Comparison of ENCODE assay signal across 1 cellular context in the genomic region with DNA sequence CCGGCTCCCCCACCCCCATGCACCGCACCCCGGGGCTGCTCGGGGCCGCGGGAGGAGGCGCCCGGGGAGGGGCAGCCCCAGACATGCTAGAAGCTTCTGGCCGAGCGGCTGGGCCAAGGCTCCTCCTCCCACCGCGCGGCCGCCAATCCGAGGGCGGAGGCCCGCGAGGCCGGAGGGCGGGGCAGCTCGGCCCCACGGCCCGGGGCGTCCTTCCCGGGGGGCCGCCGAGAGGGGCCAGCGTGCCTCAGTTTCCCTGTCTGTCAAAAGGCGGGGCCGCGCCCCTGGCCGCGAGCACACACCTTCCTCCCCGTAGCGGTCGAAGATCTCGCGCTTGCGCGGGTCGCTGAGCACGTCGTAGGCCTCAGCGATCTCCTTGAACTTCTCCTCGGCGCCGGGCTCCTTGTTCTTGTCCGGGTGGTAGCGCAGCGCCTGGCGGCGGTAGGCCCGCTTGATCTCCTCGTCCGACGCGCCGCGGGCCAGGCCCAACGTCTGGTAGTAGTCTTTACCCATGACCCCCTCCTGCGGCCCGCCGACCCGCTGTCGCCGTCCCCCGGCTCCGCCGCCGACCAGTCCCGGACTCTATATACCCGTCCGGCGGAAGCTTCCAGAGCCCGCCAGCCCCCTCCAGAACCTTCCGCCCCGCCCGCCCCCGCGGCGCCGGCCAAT.
A peak's percentile ranks its signal among the peaks of the same experiment; 100 is the strongest.
TF ChIP-seq lines count a peak whose summit lies in the region.

A gene (minus strand): TSS at position 558 of the 666 bp plus-strand sequence. CDS start 48 bp downstream, at position 510.

TF ChIP-seq in HepG2, 621 proteins besides CTCF, POLR2A, EP300 and RAD21 (continued from another document and continues in another):
- TF ChIP-seq, protein P1, sequence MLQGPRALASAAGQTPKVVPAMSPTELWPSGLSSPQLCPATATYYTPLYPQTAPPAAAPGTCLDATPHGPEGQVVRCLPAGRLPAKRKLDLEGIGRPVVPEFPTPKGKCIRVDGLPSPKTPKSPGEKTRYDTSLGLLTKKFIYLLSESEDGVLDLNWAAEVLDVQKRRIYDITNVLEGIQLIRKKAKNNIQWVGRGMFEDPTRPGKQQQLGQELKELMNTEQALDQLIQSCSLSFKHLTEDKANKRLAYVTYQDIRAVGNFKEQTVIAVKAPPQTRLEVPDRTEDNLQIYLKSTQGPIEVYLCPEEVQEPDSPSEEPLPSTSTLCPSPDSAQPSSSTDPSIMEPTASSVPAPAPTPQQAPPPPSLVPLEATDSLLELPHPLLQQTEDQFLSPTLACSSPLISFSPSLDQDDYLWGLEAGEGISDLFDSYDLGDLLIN (CRISPR knock-in tag; IDR thresholded peaks at IDR 0.05; ENCODE audit: borderline replicate concordance): peak; percentile 21; the same call in 1 of the 2 replicates
- TF ChIP-seq CBX5 (CRISPR knock-in tag; IDR thresholded peaks at IDR 0.05; ENCODE audit: borderline replicate concordance): peak; percentile 59; the same call in 1 of the 2 replicates
- TF ChIP-seq, protein P2, sequence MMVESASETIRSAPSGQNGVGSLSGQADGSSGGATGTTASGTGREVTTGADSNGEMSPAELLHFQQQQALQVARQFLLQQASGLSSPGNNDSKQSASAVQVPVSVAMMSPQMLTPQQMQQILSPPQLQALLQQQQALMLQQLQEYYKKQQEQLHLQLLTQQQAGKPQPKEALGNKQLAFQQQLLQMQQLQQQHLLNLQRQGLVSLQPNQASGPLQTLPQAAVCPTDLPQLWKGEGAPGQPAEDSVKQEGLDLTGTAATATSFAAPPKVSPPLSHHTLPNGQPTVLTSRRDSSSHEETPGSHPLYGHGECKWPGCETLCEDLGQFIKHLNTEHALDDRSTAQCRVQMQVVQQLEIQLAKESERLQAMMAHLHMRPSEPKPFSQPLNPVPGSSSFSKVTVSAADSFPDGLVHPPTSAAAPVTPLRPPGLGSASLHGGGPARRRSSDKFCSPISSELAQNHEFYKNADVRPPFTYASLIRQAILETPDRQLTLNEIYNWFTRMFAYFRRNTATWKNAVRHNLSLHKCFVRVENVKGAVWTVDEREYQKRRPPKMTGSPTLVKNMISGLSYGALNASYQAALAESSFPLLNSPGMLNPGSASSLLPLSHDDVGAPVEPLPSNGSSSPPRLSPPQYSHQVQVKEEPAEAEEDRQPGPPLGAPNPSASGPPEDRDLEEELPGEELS (CRISPR knock-in tag; IDR thresholded peaks at IDR 0.05): peak; percentile 46
- TF ChIP-seq, protein P3, sequence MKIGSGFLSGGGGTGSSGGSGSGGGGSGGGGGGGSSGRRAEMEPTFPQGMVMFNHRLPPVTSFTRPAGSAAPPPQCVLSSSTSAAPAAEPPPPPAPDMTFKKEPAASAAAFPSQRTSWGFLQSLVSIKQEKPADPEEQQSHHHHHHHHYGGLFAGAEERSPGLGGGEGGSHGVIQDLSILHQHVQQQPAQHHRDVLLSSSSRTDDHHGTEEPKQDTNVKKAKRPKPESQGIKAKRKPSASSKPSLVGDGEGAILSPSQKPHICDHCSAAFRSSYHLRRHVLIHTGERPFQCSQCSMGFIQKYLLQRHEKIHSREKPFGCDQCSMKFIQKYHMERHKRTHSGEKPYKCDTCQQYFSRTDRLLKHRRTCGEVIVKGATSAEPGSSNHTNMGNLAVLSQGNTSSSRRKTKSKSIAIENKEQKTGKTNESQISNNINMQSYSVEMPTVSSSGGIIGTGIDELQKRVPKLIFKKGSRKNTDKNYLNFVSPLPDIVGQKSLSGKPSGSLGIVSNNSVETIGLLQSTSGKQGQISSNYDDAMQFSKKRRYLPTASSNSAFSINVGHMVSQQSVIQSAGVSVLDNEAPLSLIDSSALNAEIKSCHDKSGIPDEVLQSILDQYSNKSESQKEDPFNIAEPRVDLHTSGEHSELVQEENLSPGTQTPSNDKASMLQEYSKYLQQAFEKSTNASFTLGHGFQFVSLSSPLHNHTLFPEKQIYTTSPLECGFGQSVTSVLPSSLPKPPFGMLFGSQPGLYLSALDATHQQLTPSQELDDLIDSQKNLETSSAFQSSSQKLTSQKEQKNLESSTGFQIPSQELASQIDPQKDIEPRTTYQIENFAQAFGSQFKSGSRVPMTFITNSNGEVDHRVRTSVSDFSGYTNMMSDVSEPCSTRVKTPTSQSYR (CRISPR knock-in tag; IDR thresholded peaks at IDR 0.05; ENCODE audit: borderline replicate concordance): no peak; the same call in none of the 2 replicates
- TF ChIP-seq, protein P4, sequence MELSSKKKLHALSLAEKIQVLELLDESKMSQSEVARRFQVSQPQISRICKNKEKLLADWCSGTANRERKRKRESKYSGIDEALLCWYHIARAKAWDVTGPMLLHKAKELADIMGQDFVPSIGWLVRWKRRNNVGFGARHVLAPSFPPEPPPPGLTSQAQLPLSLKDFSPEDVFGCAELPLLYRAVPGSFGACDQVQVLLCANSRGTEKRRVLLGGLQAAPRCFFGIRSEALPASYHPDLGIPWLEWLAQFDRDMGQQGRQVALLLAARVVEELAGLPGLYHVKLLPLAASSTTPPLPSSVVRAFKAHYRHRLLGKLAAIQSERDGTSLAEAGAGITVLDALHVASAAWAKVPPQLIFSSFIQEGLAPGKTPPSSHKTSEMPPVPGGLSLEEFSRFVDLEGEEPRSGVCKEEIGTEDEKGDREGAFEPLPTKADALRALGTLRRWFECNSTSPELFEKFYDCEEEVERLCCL (CRISPR knock-in tag; IDR thresholded peaks at IDR 0.05; ENCODE audit: borderline replicate concordance): no peak
- TF ChIP-seq MATR3 (CRISPR knock-in tag; IDR thresholded peaks at IDR 0.05): no peak
- TF ChIP-seq, protein P5, sequence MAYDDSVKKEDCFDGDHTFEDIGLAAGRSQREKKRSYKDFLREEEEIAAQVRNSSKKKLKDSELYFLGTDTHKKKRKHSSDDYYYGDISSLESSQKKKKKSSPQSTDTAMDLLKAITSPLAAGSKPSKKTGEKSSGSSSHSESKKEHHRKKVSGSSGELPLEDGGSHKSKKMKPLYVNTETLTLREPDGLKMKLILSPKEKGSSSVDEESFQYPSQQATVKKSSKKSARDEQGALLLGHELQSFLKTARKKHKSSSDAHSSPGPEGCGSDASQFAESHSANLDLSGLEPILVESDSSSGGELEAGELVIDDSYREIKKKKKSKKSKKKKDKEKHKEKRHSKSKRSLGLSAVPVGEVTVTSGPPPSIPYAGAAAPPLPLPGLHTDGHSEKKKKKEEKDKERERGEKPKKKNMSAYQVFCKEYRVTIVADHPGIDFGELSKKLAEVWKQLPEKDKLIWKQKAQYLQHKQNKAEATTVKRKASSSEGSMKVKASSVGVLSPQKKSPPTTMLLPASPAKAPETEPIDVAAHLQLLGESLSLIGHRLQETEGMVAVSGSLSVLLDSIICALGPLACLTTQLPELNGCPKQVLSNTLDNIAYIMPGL (CRISPR knock-in tag; IDR thresholded peaks at IDR 0.05; ENCODE audit: borderline replicate concordance in 1 of 2, low read depth in 1 of 2): peak; percentile 39 to 69; a peak in 2 of 4 replicates
- TF ChIP-seq ZNF7 (CRISPR knock-in tag; IDR thresholded peaks at IDR 0.05): peak; percentile 19; the same call in 1 of the 2 replicates
- TF ChIP-seq PRPF4 (IDR thresholded peaks at IDR 0.05; ENCODE audit: low read depth, low read length, poor library complexity, severe bottlenecking): no peak
- no peak for TF ChIP-seq ZNF724P (CRISPR knock-in tag; IDR thresholded peaks at IDR 0.05; ENCODE audit: borderline replicate concordance)
- TF ChIP-seq ZNF75D (CRISPR knock-in tag; IDR thresholded peaks at IDR 0.05; ENCODE audit: borderline replicate concordance): no peak
- TF ChIP-seq PHF8 (CRISPR knock-in tag; IDR thresholded peaks at IDR 0.05): peak; percentile 86
- no peak for TF ChIP-seq GABPA (IDR thresholded peaks at IDR 0.05; ENCODE audit: low read depth, low read length)
- peak; percentile 27 for TF ChIP-seq GABPA (CRISPR knock-in tag; IDR thresholded peaks at IDR 0.05; ENCODE audit: low read depth)
- no peak for TF ChIP-seq PLRG1 (conservative IDR thresholded peaks at IDR 0.05)
- TF ChIP-seq, protein P6, sequence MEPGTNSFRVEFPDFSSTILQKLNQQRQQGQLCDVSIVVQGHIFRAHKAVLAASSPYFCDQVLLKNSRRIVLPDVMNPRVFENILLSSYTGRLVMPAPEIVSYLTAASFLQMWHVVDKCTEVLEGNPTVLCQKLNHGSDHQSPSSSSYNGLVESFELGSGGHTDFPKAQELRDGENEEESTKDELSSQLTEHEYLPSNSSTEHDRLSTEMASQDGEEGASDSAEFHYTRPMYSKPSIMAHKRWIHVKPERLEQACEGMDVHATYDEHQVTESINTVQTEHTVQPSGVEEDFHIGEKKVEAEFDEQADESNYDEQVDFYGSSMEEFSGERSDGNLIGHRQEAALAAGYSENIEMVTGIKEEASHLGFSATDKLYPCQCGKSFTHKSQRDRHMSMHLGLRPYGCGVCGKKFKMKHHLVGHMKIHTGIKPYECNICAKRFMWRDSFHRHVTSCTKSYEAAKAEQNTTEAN (CRISPR knock-in tag; conservative IDR thresholded peaks at IDR 0.05): no peak
- TF ChIP-seq, protein P7, sequence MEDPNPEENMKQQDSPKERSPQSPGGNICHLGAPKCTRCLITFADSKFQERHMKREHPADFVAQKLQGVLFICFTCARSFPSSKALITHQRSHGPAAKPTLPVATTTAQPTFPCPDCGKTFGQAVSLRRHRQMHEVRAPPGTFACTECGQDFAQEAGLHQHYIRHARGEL (CRISPR knock-in tag; IDR thresholded peaks at IDR 0.05): no peak
- TF ChIP-seq KAT2B (IDR thresholded peaks at IDR 0.05; ENCODE audit: borderline replicate concordance, low read depth, low read length): no peak
- TF ChIP-seq NKX3-1 (CRISPR knock-in tag; IDR thresholded peaks at IDR 0.05): peak; percentile 82
- TF ChIP-seq TEAD2 (CRISPR knock-in tag; IDR thresholded peaks at IDR 0.05): no peak
- TF ChIP-seq, protein P8, sequence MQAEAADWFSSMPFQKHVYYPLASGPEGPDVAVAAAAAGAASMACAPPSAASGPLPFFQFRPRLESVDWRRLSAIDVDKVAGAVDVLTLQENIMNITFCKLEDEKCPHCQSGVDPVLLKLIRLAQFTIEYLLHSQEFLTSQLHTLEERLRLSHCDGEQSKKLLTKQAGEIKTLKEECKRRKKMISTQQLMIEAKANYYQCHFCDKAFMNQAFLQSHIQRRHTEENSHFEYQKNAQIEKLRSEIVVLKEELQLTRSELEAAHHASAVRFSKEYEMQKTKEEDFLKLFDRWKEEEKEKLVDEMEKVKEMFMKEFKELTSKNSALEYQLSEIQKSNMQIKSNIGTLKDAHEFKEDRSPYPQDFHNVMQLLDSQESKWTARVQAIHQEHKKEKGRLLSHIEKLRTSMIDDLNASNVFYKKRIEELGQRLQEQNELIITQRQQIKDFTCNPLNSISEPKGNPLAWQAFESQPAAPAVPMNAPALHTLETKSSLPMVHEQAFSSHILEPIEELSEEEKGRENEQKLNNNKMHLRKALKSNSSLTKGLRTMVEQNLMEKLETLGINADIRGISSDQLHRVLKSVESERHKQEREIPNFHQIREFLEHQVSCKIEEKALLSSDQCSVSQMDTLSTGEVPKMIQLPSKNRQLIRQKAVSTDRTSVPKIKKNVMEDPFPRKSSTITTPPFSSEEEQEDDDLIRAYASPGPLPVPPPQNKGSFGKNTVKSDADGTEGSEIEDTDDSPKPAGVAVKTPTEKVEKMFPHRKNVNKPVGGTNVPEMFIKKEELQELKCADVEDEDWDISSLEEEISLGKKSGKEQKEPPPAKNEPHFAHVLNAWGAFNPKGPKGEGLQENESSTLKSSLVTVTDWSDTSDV (CRISPR knock-in tag; IDR thresholded peaks at IDR 0.05): peak; percentile 54; the same call in 1 of the 2 replicates
- TF ChIP-seq, protein P9, sequence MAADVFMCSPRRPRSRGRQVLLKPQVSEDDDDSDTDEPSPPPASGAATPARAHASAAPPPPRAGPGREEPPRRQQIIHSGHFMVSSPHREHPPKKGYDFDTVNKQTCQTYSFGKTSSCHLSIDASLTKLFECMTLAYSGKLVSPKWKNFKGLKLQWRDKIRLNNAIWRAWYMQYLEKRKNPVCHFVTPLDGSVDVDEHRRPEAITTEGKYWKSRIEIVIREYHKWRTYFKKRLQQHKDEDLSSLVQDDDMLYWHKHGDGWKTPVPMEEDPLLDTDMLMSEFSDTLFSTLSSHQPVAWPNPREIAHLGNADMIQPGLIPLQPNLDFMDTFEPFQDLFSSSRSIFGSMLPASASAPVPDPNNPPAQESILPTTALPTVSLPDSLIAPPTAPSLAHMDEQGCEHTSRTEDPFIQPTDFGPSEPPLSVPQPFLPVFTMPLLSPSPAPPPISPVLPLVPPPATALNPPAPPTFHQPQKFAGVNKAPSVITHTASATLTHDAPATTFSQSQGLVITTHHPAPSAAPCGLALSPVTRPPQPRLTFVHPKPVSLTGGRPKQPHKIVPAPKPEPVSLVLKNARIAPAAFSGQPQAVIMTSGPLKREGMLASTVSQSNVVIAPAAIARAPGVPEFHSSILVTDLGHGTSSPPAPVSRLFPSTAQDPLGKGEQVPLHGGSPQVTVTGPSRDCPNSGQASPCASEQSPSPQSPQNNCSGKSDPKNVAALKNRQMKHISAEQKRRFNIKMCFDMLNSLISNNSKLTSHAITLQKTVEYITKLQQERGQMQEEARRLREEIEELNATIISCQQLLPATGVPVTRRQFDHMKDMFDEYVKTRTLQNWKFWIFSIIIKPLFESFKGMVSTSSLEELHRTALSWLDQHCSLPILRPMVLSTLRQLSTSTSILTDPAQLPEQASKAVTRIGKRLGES (CRISPR knock-in tag; IDR thresholded peaks at IDR 0.05; ENCODE audit: borderline replicate concordance): no peak
- TF ChIP-seq ZNF20 (CRISPR knock-in tag; IDR thresholded peaks at IDR 0.05): no peak
- TF ChIP-seq, protein P10, sequence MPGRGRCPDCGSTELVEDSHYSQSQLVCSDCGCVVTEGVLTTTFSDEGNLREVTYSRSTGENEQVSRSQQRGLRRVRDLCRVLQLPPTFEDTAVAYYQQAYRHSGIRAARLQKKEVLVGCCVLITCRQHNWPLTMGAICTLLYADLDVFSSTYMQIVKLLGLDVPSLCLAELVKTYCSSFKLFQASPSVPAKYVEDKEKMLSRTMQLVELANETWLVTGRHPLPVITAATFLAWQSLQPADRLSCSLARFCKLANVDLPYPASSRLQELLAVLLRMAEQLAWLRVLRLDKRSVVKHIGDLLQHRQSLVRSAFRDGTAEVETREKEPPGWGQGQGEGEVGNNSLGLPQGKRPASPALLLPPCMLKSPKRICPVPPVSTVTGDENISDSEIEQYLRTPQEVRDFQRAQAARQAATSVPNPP (CRISPR knock-in tag; IDR thresholded peaks at IDR 0.05): no peak
- TF ChIP-seq, protein P11, sequence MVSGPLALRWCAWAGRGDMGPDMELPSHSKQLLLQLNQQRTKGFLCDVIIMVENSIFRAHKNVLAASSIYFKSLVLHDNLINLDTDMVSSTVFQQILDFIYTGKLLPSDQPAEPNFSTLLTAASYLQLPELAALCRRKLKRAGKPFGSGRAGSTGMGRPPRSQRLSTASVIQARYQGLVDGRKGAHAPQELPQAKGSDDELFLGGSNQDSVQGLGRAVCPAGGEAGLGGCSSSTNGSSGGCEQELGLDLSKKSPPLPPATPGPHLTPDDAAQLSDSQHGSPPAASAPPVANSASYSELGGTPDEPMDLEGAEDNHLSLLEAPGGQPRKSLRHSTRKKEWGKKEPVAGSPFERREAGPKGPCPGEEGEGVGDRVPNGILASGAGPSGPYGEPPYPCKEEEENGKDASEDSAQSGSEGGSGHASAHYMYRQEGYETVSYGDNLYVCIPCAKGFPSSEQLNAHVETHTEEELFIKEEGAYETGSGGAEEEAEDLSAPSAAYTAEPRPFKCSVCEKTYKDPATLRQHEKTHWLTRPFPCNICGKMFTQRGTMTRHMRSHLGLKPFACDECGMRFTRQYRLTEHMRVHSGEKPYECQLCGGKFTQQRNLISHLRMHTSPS (CRISPR knock-in tag; IDR thresholded peaks at IDR 0.05; ENCODE audit: low read depth): peak; percentile 15; the same call in 1 of the 2 replicates
- no peak; the same call in 1 of the 2 replicates for TF ChIP-seq NFYC (CRISPR knock-in tag; IDR thresholded peaks at IDR 0.05)
- peak; percentile 47 for TF ChIP-seq ARNT2 (CRISPR knock-in tag; IDR thresholded peaks at IDR 0.05; ENCODE audit: low read depth)
